Comparison of ENCODE assay signal across 19 cellular contexts in the genomic region with DNA sequence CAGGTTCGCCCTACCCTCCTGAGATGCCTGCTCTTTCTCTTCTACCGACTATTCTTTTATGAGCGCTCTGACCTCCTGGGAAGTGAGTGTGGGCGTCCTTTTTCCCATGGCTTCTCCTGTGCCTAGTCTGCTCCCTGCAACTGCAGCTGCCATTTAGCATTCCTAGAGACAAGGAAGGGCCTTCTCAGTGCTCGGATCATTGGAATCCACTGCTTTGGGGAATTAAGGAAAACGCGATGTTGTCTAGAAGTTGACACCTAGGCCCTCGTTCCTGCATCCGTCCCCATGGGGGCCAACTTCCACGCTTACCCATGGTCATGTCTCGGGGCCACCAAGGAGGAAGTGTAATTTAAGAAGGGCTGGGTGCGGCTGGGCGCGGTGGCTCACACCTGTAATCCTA.
"Had no signal": no experiment of that assay in that cellular context is flagged by ENCODE, and none has a peak within 500 bp of the region (broad histone marks: within the 10 kb centered on the region; RNA-seq: fewer than 3 reads in every experiment).

No MANE protein-coding gene starts in this region.

- ATAC-seq: activated CD4-positive, CD25-positive, alpha-beta regulatory T cell treated with anti-CD3 and anti-CD28 coated beads, Interleukin-2, amount 50 U/mL, for 24 hours; esophagus mucosa; gastrocnemius medialis; naive thymus-derived CD4-positive, alpha-beta T cell; stimulated activated memory B cell treated with anti-CD40 and anti-IgM and Interleukin-4, amounts not matched to agents 10 μg/mL and 1 μg/mL and 100 μg/mL, for 72 hours had no signal

- H3K27me3 Mint-ChIP-seq: naive thymus-derived CD4-positive, alpha-beta T cell; stimulated activated memory B cell treated with anti-CD40 and anti-IgM and Interleukin-4, amounts not matched to agents 10 μg/mL and 1 μg/mL and 100 μg/mL, for 72 hours had no signal

- H3K9me3 Mint-ChIP-seq: activated T-helper 1 cell treated with anti-CD3 and anti-CD28 coated beads, Interleukin-12 subunit alpha, Interleukin-12 subunit beta, Interleukin-2, Interleukin-4 antibody, amounts not matched to agents 30 ng/mL and 10 ng/mL and 1 ng/mL, durations not matched to agents 14 hours and 24 hours and 36 hours; stimulated activated memory B cell treated with anti-CD40 and anti-IgM and Interleukin-4, amounts not matched to agents 10 μg/mL and 1 μg/mL and 100 μg/mL, for 72 hours had no signal

- H3K27ac Mint-ChIP-seq: activated T-helper 1 cell treated with anti-CD3 and anti-CD28 coated beads, Interleukin-12 subunit alpha, Interleukin-12 subunit beta, Interleukin-2, Interleukin-4 antibody, amounts not matched to agents 30 ng/mL and 10 ng/mL and 1 ng/mL, durations not matched to agents 14 hours and 24 hours and 36 hours; stimulated activated memory B cell treated with anti-CD40 and anti-IgM and Interleukin-4, amounts not matched to agents 10 μg/mL and 1 μg/mL and 100 μg/mL, for 72 hours had no signal

- H3K4me3 Mint-ChIP-seq: activated T-helper 1 cell treated with anti-CD3 and anti-CD28 coated beads, Interleukin-12 subunit alpha, Interleukin-12 subunit beta, Interleukin-2, Interleukin-4 antibody, amounts not matched to agents 30 ng/mL and 10 ng/mL and 1 ng/mL, durations not matched to agents 14 hours and 24 hours and 36 hours; naive thymus-derived CD4-positive, alpha-beta T cell; stimulated activated memory B cell treated with anti-CD40 and anti-IgM and Interleukin-4, amounts not matched to agents 10 μg/mL and 1 μg/mL and 100 μg/mL, for 72 hours had no signal

- DNase-seq: activated CD4-positive, alpha-beta T cell treated with anti-CD3 and anti-CD28 coated beads, Interleukin-2, amount 50 U/mL, for 1 hour; activated CD8-positive, alpha-beta memory T cell treated with anti-CD3 and anti-CD28 coated beads for 24 hours; activated CD8-positive, alpha-beta memory T cell treated with anti-CD3 and anti-CD28 coated beads, Interleukin-2, amount 50 U/mL, for 48 hours; effector CD4-positive, alpha-beta T cell; gastrocnemius medialis; head of caudate nucleus; left ventricle myocardium inferior; naive thymus-derived CD4-positive, alpha-beta T cell; sigmoid colon; stimulated activated CD4-positive, alpha-beta T cell treated with anti-CD3 and anti-CD28 coated beads, Interleukin-4, amount 100 ng/mL, for 24 hours; upper lobe of left lung had no signal

- H3K9me3 ChIP-seq: ascending aorta, breast epithelium, gastrocnemius medialis, left ventricle myocardium inferior, sigmoid colon, thoracic aorta, upper lobe of left lung had no signal

- H3K4me3 ChIP-seq: ascending aorta, breast epithelium, gastrocnemius medialis, left ventricle myocardium inferior, sigmoid colon, thoracic aorta, upper lobe of left lung had no signal

- H3K27me3 ChIP-seq: ascending aorta, breast epithelium, gastrocnemius medialis, sigmoid colon, upper lobe of left lung had no signal

- H3K4me1 ChIP-seq: parathyroid adenoma had no signal
